In genomic region chr3:37863552-37863865, GRCh38 we compare ENCODE assay signal across 9 cellular contexts. TPM values are rescaled to one million over a fixed set of nuclear protein-coding genes. Genes with fewer than 3 reads are reported as not detected.
DNase-seq lines count a peak whose midpoint lies in the region; ATAC-seq and TF ChIP-seq lines count a peak whose summit lies in the region.
"Had no signal": no experiment of that assay in that cellular context is flagged by ENCODE, and none has a peak within 500 bp of the region (broad histone marks: within the 10 kb centered on the region; RNA-seq: fewer than 3 reads in every experiment).

No MANE protein-coding gene starts in this region.

- CTCF ChIA-PET in activated naive CD4-positive, alpha-beta T cell treated with anti-CD3 and anti-CD28 coated beads for 36 hours (lab: Charles Lee) = interaction anchor here (3.5 kb wide), 1 partner anchor 8 kb away, joined by 21 read pairs; no protein-coding TSS in a partner anchor

- H3K27me3 ChIP-seq in mucosa of stomach (ENCODE audit: control insufficient read depth, insufficient read depth, low read length) (no peaks in the 10 kb centered on the region), transverse colon (no peaks in the 10 kb centered on the region)

- WGBS in transverse colon (ENCODE audit: low coverage in 1 of 2), 2 donors = 28% methylated on average over 6 of the region's 6 CpGs; no CpG with 5 or more reads in 1 of the 2 donors

- TF ChIP-seq CTCF in chondrocyte (IDR thresholded peaks at IDR 0.05) (no peak), transverse colon (IDR thresholded peaks at IDR 0.05) (no peak)

- in situ Hi-C loops in transverse colon (cut with MboI; ENCODE audit: low pct_ligation_motif_present in 1 of 4, low pct_unique_long_range_greater_than_20kb in 1 of 4, low sequenced_read_pairs in 3 of 4) = no loop called here

- no peak for ATAC-seq in HG03469 (IDR thresholded peaks at IDR 0.05; ENCODE audit: unreplicated experiment)
- no peak for ATAC-seq in HG02763 (IDR thresholded peaks at IDR 0.05; ENCODE audit: unreplicated experiment)

- peak overlapping the region; percentile 8 for H3K4me3 Mint-ChIP-seq in activated naive CD4-positive, alpha-beta T cell treated with anti-CD3 and anti-CD28 coated beads, Interleukin-2, amount 50 U/mL, for 24 hours
- no peak overlapping the region for H3K4me3 Mint-ChIP-seq in activated naive CD4-positive, alpha-beta T cell treated with anti-CD3 and anti-CD28 coated beads for 36 hours
- peak overlapping the region; percentile 88 for H3K4me3 Mint-ChIP-seq in chondrocyte (ENCODE audit: unreplicated experiment)

- no peak for TF ChIP-seq POLR2A in transverse colon (IDR thresholded peaks at IDR 0.05)

- H3K36me3 ChIP-seq in mucosa of stomach (ENCODE audit: control insufficient read depth, insufficient read depth, low read length) = no peaks in the 10 kb centered on the region
- H3K36me3 ChIP-seq in transverse colon = no peaks in the 10 kb centered on the region
- H3K36me3 ChIP-seq: WERI-Rb-1 had no signal

- peaks cover 19% of the 10 kb centered on the region for H3K4me1 Mint-ChIP-seq in activated naive CD4-positive, alpha-beta T cell treated with anti-CD3 and anti-CD28 coated beads, Interleukin-2, amount 50 U/mL, for 24 hours
- peaks cover 18% of the 10 kb centered on the region for H3K4me1 Mint-ChIP-seq in activated naive CD4-positive, alpha-beta T cell treated with anti-CD3 and anti-CD28 coated beads for 36 hours (ENCODE audit: low read depth)
- H3K4me1 Mint-ChIP-seq in chondrocyte (ENCODE audit: low read depth) = peaks cover 42% of the 10 kb centered on the region

- H3K4me1 ChIP-seq in mucosa of stomach (ENCODE audit: control insufficient read depth, insufficient read depth, low read length) = peaks cover 23% of the 10 kb centered on the region
- H3K4me1 ChIP-seq in transverse colon = peaks cover 15 to 41% (median 27%) of the 10 kb centered on the region in 4 donors

- H3K9me3 ChIP-seq in mucosa of stomach (ENCODE audit: control insufficient read depth, low read length) (no peaks in the 10 kb centered on the region), transverse colon (no peaks in the 10 kb centered on the region)

- no peaks in the 10 kb centered on the region for H3K9me3 Mint-ChIP-seq in activated naive CD4-positive, alpha-beta T cell treated with anti-CD3 and anti-CD28 coated beads, Interleukin-2, amount 50 U/mL, for 24 hours
- no peaks in the 10 kb centered on the region for H3K9me3 Mint-ChIP-seq in activated naive CD4-positive, alpha-beta T cell treated with anti-CD3 and anti-CD28 coated beads for 36 hours
- no peaks in the 10 kb centered on the region for H3K9me3 Mint-ChIP-seq in chondrocyte (ENCODE audit: low read depth)

- peak overlapping the region; percentile 50 for H3K9ac ChIP-seq in mucosa of stomach (ENCODE audit: low read length)

- no peak for DNase-seq in activated naive CD4-positive, alpha-beta T cell treated with anti-CD3 and anti-CD28 coated beads for 36 hours
- DNase-seq in chondrocyte (ENCODE audit: low spot score) (no peak), transverse colon (no peak), SHP77 (lab: John Stamatoyannopoulos, UW) (no peak)
- DNase-seq: WERI-Rb-1 had no signal

- peak overlapping the region; percentile 82 to 91 (median 87) for H3K27ac ChIP-seq in transverse colon
- H3K27ac ChIP-seq: WERI-Rb-1 had no signal

- peak overlapping the region; percentile 54 for H3K4me3 ChIP-seq in mucosa of stomach (ENCODE audit: low read length)
- H3K4me3 ChIP-seq in transverse colon = peak overlapping the region in 3 of 4 donors; percentile 67 to 78 (median 68)

- TF ChIP-seq EP300 in transverse colon (IDR thresholded peaks at IDR 0.05; ENCODE audit: low read depth) = no peak

- no peaks in the 10 kb centered on the region for H3K36me3 Mint-ChIP-seq in activated naive CD4-positive, alpha-beta T cell treated with anti-CD3 and anti-CD28 coated beads, Interleukin-2, amount 50 U/mL, for 24 hours
- no peaks in the 10 kb centered on the region for H3K36me3 Mint-ChIP-seq in activated naive CD4-positive, alpha-beta T cell treated with anti-CD3 and anti-CD28 coated beads for 36 hours (ENCODE audit: low read depth)
- no peaks in the 10 kb centered on the region for H3K36me3 Mint-ChIP-seq in chondrocyte (ENCODE audit: low read depth)

- no peak overlapping the region for H3K27ac Mint-ChIP-seq in activated naive CD4-positive, alpha-beta T cell treated with anti-CD3 and anti-CD28 coated beads, Interleukin-2, amount 50 U/mL, for 24 hours
- H3K27ac Mint-ChIP-seq in activated naive CD4-positive, alpha-beta T cell treated with anti-CD3 and anti-CD28 coated beads for 36 hours = no peak overlapping the region
- peak overlapping the region; percentile 34 for H3K27ac Mint-ChIP-seq in chondrocyte (ENCODE audit: unreplicated experiment)

- H3K27me3 Mint-ChIP-seq in activated naive CD4-positive, alpha-beta T cell treated with anti-CD3 and anti-CD28 coated beads, Interleukin-2, amount 50 U/mL, for 24 hours = no peaks in the 10 kb centered on the region
- H3K27me3 Mint-ChIP-seq in activated naive CD4-positive, alpha-beta T cell treated with anti-CD3 and anti-CD28 coated beads for 36 hours (ENCODE audit: low read depth) = peaks cover 2% of the 10 kb centered on the region
- H3K27me3 Mint-ChIP-seq in chondrocyte (ENCODE audit: low read depth) = no peaks in the 10 kb centered on the region

- intact Hi-C loops in activated naive CD4-positive, alpha-beta T cell treated with anti-CD3 and anti-CD28 coated beads for 36 hours (cut with micrococcal nuclease) = loop anchor here (2.0 kb wide), 1 partner anchor 43 kb away; no protein-coding TSS in a partner anchor
- intact Hi-C loops in transverse colon (cut with DNase I; ENCODE audit: low total_unique reads) = no loop called here

RNA-seq across cellular contexts. Expression of gene CTDSPL, which starts 1.8 kb away (rescaled TPM):
- 1 to 10 TPM; 3.7 to 5.0 TPM for total RNA-seq in activated naive CD4-positive, alpha-beta T cell treated with anti-CD3 and anti-CD28 coated beads for 36 hours
- 29.6 to 43.5 TPM (median 41.5 TPM) in 3 replicates for total RNA-seq in chondrocyte
- 100 to 1,000 TPM in 1 of 4 donors, 10 to 100 TPM in 3; 39.8 to 105 (median 56.2) TPM for total RNA-seq in transverse colon
